1 cellular context compared by ENCODE assay signal in the genomic region with DNA sequence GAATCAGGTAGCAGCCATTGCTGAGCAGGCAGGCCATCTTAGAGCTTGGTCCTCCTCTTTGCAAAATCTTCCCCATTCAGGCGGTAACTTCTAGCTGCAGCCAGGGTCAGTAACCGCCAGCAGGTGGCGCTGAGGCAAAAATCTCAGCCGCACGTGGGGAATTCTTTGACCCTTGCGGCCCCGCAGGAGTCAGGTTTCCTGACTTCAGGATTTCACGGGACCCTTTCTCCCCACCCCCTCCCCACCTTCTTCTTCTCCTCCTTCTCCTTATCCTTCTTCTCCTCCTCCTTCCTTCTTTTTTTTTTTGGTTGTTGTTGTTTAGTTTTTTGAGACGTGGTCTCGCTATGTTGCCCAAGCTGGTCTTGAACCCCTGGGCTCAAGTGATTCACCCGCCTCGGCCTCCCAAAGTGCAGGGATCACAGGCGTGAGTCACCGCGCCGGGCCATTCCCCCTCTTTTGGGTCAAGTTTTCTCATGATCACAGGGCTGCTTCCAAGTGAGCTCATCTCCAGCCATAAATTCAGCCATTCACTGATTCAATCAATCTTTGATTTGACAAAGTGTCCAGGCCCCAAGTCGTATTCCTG.
TF ChIP-seq lines count a peak whose summit lies in the region.

No MANE protein-coding gene starts in this region.

TF ChIP-seq in K562, 482 proteins besides CTCF, POLR2A, EP300 and RAD21 (continued from another document and continues in another):
- no peak for TF ChIP-seq ZNF766 (CRISPR knock-in tag; conservative IDR thresholded peaks at IDR 0.05)
- no peak for TF ChIP-seq ZC3H8 (IDR thresholded peaks at IDR 0.05)
- no peak for TF ChIP-seq HNRNPK (IDR thresholded peaks at IDR 0.05; ENCODE audit: low read depth, low read length, poor library complexity, severe bottlenecking)
- no peak for TF ChIP-seq FOXK1 (CRISPR knock-in tag; IDR thresholded peaks at IDR 0.05; ENCODE audit: borderline replicate concordance)
- TF ChIP-seq, protein P1, sequence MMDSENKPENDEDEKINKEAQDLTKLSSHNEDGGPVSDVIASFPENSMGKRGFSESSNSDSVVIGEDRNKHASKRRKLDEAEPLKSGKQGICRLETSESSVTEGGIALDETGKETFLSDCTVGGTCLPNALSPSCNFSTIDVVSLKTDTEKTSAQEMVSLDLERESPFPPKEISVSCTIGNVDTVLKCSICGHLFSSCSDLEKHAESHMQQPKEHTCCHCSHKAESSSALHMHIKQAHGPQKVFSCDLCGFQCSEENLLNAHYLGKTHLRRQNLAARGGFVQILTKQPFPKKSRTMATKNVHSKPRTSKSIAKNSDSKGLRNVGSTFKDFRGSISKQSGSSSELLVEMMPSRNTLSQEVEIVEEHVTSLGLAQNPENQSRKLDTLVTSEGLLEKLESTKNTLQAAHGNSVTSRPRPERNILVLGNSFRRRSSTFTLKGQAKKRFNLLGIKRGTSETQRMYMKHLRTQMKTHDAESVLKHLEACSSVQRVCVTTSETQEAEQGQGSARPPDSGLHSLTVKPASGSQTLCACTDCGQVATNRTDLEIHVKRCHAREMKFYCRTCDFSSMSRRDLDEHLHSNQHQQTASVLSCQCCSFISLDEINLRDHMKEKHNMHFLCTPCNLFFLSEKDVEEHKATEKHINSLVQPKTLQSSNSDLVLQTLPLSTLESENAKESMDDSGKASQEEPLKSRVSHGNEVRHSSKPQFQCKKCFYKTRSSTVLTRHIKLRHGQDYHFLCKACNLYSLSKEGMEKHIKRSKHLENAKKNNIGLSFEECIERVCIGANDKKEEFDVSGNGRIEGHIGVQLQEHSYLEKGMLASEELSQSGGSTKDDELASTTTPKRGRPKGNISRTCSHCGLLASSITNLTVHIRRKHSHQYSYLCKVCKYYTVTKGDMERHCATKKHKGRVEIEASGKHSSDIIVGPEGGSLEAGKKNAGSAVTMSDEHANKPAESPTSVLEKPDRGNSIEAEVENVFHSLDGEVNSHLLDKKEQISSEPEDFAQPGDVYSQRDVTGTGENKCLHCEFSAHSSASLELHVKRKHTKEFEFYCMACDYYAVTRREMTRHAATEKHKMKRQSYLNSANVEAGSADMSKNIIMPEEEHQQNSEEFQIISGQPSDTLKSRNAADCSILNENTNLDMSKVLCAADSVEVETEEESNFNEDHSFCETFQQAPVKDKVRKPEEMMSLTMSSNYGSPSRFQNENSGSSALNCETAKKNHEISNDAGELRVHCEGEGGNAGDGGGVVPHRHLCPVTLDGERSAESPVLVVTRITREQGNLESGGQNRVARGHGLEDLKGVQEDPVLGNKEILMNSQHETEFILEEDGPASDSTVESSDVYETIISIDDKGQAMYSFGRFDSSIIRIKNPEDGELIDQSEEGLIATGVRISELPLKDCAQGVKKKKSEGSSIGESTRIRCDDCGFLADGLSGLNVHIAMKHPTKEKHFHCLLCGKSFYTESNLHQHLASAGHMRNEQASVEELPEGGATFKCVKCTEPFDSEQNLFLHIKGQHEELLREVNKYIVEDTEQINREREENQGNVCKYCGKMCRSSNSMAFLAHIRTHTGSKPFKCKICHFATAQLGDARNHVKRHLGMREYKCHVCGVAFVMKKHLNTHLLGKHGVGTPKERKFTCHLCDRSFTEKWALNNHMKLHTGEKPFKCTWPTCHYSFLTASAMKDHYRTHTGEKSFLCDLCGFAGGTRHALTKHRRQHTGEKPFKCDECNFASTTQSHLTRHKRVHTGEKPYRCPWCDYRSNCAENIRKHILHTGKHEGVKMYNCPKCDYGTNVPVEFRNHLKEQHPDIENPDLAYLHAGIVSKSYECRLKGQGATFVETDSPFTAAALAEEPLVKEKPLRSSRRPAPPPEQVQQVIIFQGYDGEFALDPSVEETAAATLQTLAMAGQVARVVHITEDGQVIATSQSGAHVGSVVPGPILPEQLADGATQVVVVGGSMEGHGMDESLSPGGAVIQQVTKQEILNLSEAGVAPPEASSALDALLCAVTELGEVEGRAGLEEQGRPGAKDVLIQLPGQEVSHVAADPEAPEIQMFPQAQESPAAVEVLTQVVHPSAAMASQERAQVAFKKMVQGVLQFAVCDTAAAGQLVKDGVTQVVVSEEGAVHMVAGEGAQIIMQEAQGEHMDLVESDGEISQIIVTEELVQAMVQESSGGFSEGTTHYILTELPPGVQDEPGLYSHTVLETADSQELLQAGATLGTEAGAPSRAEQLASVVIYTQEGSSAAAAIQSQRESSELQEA (IDR thresholded peaks at IDR 0.05; ENCODE audit: low read depth) = no peak
- no peak for TF ChIP-seq NFYB (IDR thresholded peaks at IDR 0.05; ENCODE audit: extremely low read depth, insufficient read length)
- no peak for TF ChIP-seq CBX5 (IDR thresholded peaks at IDR 0.05; ENCODE audit: borderline replicate concordance, low read depth)
- TF ChIP-seq, protein P2, sequence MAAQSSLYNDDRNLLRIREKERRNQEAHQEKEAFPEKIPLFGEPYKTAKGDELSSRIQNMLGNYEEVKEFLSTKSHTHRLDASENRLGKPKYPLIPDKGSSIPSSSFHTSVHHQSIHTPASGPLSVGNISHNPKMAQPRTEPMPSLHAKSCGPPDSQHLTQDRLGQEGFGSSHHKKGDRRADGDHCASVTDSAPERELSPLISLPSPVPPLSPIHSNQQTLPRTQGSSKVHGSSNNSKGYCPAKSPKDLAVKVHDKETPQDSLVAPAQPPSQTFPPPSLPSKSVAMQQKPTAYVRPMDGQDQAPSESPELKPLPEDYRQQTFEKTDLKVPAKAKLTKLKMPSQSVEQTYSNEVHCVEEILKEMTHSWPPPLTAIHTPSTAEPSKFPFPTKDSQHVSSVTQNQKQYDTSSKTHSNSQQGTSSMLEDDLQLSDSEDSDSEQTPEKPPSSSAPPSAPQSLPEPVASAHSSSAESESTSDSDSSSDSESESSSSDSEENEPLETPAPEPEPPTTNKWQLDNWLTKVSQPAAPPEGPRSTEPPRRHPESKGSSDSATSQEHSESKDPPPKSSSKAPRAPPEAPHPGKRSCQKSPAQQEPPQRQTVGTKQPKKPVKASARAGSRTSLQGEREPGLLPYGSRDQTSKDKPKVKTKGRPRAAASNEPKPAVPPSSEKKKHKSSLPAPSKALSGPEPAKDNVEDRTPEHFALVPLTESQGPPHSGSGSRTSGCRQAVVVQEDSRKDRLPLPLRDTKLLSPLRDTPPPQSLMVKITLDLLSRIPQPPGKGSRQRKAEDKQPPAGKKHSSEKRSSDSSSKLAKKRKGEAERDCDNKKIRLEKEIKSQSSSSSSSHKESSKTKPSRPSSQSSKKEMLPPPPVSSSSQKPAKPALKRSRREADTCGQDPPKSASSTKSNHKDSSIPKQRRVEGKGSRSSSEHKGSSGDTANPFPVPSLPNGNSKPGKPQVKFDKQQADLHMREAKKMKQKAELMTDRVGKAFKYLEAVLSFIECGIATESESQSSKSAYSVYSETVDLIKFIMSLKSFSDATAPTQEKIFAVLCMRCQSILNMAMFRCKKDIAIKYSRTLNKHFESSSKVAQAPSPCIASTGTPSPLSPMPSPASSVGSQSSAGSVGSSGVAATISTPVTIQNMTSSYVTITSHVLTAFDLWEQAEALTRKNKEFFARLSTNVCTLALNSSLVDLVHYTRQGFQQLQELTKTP (IDR thresholded peaks at IDR 0.05; ENCODE audit: low read depth in 1 of 2, partially characterized antibody in 2 of 2) = peak in 1 of 2 experiments; percentile 34
- TF ChIP-seq RBM34 (IDR thresholded peaks at IDR 0.05; ENCODE audit: borderline replicate concordance, insufficient read depth, low read length) = no peak
- no peak for TF ChIP-seq KAT8 (IDR thresholded peaks at IDR 0.05; ENCODE audit: low read depth)
- TF ChIP-seq MTA1 (IDR thresholded peaks at IDR 0.05; ENCODE audit: borderline replicate concordance) = peak; percentile 67; the same call in 1 of the 2 replicates
- 0 out of 2 replicates have a peak, but pooled peaks have one; percentile 40 for TF ChIP-seq LARP7 (IDR thresholded peaks at IDR 0.05)
- peak; percentile 80; the same call in 1 of the 2 replicates for TF ChIP-seq RB1 (IDR thresholded peaks at IDR 0.05; ENCODE audit: low read depth)
- TF ChIP-seq ZFP30 (CRISPR knock-in tag; IDR thresholded peaks at IDR 0.05; ENCODE audit: borderline replicate concordance) = no peak
- TF ChIP-seq GTF2F1 (IDR thresholded peaks at IDR 0.05; ENCODE audit: low read depth, low read length) = 0 out of 2 replicates have a peak, but pooled peaks have one; percentile 53
- no peak for TF ChIP-seq ZSCAN29 (IDR thresholded peaks at IDR 0.05)
- TF ChIP-seq ZNF124 (CRISPR knock-in tag; IDR thresholded peaks at IDR 0.05) = no peak
- no peak for TF ChIP-seq SPI1 (IDR thresholded peaks at IDR 0.05; ENCODE audit: borderline replicate concordance, low read depth, low read length)
- no peak for TF ChIP-seq PCBP2 (IDR thresholded peaks at IDR 0.05; ENCODE audit: low read depth, low read length, poor library complexity, severe bottlenecking)
- TF ChIP-seq PRMT5 (CRISPR knock-in tag; IDR thresholded peaks at IDR 0.05) = no peak
- TF ChIP-seq GABPB1 (CRISPR knock-in tag; IDR thresholded peaks at IDR 0.05) = no peak
- no peak for TF ChIP-seq NCOA2 (IDR thresholded peaks at IDR 0.05; ENCODE audit: partially characterized antibody in 2 of 2)
- TF ChIP-seq MCM3 (IDR thresholded peaks at IDR 0.05) = no peak
- TF ChIP-seq, protein P3, sequence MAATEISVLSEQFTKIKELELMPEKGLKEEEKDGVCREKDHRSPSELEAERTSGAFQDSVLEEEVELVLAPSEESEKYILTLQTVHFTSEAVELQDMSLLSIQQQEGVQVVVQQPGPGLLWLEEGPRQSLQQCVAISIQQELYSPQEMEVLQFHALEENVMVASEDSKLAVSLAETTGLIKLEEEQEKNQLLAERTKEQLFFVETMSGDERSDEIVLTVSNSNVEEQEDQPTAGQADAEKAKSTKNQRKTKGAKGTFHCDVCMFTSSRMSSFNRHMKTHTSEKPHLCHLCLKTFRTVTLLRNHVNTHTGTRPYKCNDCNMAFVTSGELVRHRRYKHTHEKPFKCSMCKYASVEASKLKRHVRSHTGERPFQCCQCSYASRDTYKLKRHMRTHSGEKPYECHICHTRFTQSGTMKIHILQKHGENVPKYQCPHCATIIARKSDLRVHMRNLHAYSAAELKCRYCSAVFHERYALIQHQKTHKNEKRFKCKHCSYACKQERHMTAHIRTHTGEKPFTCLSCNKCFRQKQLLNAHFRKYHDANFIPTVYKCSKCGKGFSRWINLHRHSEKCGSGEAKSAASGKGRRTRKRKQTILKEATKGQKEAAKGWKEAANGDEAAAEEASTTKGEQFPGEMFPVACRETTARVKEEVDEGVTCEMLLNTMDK (IDR thresholded peaks at IDR 0.05; ENCODE audit: borderline replicate concordance, insufficient read depth, low read depth, low read length, poor library complexity, severe bottlenecking) = peak; percentile 60
- no peak for TF ChIP-seq ZNF174 (CRISPR knock-in tag; IDR thresholded peaks at IDR 0.05)
- no peak for TF ChIP-seq MAFG (tag; conservative IDR thresholded peaks at IDR 0.05)
- TF ChIP-seq TRIM24 (IDR thresholded peaks at IDR 0.05) = 0 out of 4 replicates have a peak, but pooled peaks of 1 of the 2 experiments have one; percentile 11
- TF ChIP-seq CREM (IDR thresholded peaks at IDR 0.05; ENCODE audit: low read depth) = 0 out of 2 replicates have a peak, but pooled peaks have one; percentile 29
- TF ChIP-seq TAL1 (IDR thresholded peaks at IDR 0.05) = no peak
- TF ChIP-seq E2F3 (CRISPR knock-in tag; IDR thresholded peaks at IDR 0.05) = peak; percentile 20; the same call in 1 of the 2 replicates
- TF ChIP-seq, protein P4, sequence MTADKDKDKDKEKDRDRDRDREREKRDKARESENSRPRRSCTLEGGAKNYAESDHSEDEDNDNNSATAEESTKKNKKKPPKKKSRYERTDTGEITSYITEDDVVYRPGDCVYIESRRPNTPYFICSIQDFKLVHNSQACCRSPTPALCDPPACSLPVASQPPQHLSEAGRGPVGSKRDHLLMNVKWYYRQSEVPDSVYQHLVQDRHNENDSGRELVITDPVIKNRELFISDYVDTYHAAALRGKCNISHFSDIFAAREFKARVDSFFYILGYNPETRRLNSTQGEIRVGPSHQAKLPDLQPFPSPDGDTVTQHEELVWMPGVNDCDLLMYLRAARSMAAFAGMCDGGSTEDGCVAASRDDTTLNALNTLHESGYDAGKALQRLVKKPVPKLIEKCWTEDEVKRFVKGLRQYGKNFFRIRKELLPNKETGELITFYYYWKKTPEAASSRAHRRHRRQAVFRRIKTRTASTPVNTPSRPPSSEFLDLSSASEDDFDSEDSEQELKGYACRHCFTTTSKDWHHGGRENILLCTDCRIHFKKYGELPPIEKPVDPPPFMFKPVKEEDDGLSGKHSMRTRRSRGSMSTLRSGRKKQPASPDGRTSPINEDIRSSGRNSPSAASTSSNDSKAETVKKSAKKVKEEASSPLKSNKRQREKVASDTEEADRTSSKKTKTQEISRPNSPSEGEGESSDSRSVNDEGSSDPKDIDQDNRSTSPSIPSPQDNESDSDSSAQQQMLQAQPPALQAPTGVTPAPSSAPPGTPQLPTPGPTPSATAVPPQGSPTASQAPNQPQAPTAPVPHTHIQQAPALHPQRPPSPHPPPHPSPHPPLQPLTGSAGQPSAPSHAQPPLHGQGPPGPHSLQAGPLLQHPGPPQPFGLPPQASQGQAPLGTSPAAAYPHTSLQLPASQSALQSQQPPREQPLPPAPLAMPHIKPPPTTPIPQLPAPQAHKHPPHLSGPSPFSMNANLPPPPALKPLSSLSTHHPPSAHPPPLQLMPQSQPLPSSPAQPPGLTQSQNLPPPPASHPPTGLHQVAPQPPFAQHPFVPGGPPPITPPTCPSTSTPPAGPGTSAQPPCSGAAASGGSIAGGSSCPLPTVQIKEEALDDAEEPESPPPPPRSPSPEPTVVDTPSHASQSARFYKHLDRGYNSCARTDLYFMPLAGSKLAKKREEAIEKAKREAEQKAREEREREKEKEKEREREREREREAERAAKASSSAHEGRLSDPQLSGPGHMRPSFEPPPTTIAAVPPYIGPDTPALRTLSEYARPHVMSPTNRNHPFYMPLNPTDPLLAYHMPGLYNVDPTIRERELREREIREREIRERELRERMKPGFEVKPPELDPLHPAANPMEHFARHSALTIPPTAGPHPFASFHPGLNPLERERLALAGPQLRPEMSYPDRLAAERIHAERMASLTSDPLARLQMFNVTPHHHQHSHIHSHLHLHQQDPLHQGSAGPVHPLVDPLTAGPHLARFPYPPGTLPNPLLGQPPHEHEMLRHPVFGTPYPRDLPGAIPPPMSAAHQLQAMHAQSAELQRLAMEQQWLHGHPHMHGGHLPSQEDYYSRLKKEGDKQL (CRISPR knock-in tag; IDR thresholded peaks at IDR 0.05; ENCODE audit: borderline replicate concordance) = no peak
- peak; percentile 96 for TF ChIP-seq KDM1A (IDR thresholded peaks at IDR 0.05)
- TF ChIP-seq NR1H2 (CRISPR knock-in tag; IDR thresholded peaks at IDR 0.05) = 0 out of 2 replicates have a peak, but pooled peaks have one; percentile 32
- TF ChIP-seq SNIP1 (IDR thresholded peaks at IDR 0.05; ENCODE audit: low read depth) = no peak
- no peak for TF ChIP-seq POLR2H (tag; IDR thresholded peaks at IDR 0.05; ENCODE audit: low read depth)
- TF ChIP-seq HDAC2 (IDR thresholded peaks at IDR 0.05) = peak; percentile 91
- TF ChIP-seq, protein P5, sequence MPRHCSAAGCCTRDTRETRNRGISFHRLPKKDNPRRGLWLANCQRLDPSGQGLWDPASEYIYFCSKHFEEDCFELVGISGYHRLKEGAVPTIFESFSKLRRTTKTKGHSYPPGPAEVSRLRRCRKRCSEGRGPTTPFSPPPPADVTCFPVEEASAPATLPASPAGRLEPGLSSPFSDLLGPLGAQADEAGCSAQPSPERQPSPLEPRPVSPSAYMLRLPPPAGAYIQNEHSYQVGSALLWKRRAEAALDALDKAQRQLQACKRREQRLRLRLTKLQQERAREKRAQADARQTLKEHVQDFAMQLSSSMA (CRISPR knock-in tag; IDR thresholded peaks at IDR 0.05) = no peak
- no peak for TF ChIP-seq SMAD1 (IDR thresholded peaks at IDR 0.05; ENCODE audit: low read depth, low read length, partially characterized antibody)
- peak; percentile 40; the same call in 1 of the 2 replicates for TF ChIP-seq ZBTB7A (IDR thresholded peaks at IDR 0.05; ENCODE audit: borderline replicate concordance, control insufficient read depth, low read depth, low read length)
- no peak for TF ChIP-seq ATF1 (CRISPR knock-in tag; IDR thresholded peaks at IDR 0.05)
- peak; percentile 28; the same call in 1 of the 2 replicates for TF ChIP-seq ATF1 (tag; IDR thresholded peaks at IDR 0.05)
- TF ChIP-seq JUNB (CRISPR knock-in tag; conservative IDR thresholded peaks at IDR 0.05) = no peak
- no peak for TF ChIP-seq ZNF253 (CRISPR knock-in tag; conservative IDR thresholded peaks at IDR 0.05)
